ENCODE assay signal across 29 cellular contexts in genomic region chr3:89656388-89656787, GRCh38.
"Had no signal": no experiment of that assay in that cellular context is flagged by ENCODE, and none has a peak within 500 bp of the region (broad histone marks: within the 10 kb centered on the region; RNA-seq: fewer than 3 reads in every experiment).

No MANE protein-coding gene starts in this region.

- H3K4me3 ChIP-seq: adrenal gland, ascending aorta, body of pancreas, breast epithelium, cardiac muscle cell had no signal

- H3K27ac ChIP-seq: adrenal gland, ascending aorta, body of pancreas, brain microvascular endothelial cell, breast epithelium, cardiac muscle cell had no signal

- H3K9me3 ChIP-seq: adrenal gland, body of pancreas, breast epithelium had no signal

- DNase-seq: activated effector memory CD4-positive, alpha-beta T cell treated with anti-CD3 and anti-CD28 coated beads, Interleukin-2, amount 50 U/mL, for 16 hours; activated effector memory CD4-positive, alpha-beta T cell treated with Interleukin-2 at 50 U/mL for 16 hours; activated gamma-delta T cell; activated gamma-delta T cell treated with Interleukin-2 at 50 U/mL for 16 hours; activated naive CD4-positive, alpha-beta T cell; activated naive CD4-positive, alpha-beta T cell treated with anti-CD3 and anti-CD28 coated beads for 36 hours; activated naive CD4-positive, alpha-beta T cell treated with anti-CD3 and anti-CD28 coated beads, Interleukin-2, amount 10 ng/mL, durations not matched to agents 7 days and 5 days; activated naive CD4-positive, alpha-beta T cell treated with anti-CD3 and anti-CD28 coated beads, Interleukin-2, amount 50 U/mL, for 16 hours; activated naive CD4-positive, alpha-beta T cell treated with Interleukin-2 at 50 U/mL for 16 hours; activated naive CD8-positive, alpha-beta T cell treated with anti-CD3 and anti-CD28 coated beads for 36 hours; activated naive CD8-positive, alpha-beta T cell treated with anti-CD3 and anti-CD28 coated beads, Interleukin-2, amount 10 ng/mL, durations not matched to agents 7 days and 5 days; activated naive CD8-positive, alpha-beta T cell treated with anti-CD3 and anti-CD28 coated beads, Interleukin-2, amount 50 U/mL, for 24 hours; activated T-cell treated with anti-CD3 and anti-CD28 coated beads, Interleukin-2, amount 50 U/mL, for 24 hours; activated T-cell treated with anti-CD3 and anti-CD28 coated beads, Interleukin-2, amount 50 U/mL, for 4 hours; activated T-cell treated with anti-CD3 and anti-CD28 coated beads, Interleukin-2, amount 50 U/mL, for 48 hours; activated T-cell treated with anti-CD3 and anti-CD28 coated beads, Interleukin-2, amount 50 U/mL, for 72 hours; adrenal gland; amniotic stem cell; amygdala; anterior cingulate cortex; aorta; body of pancreas; brain microvascular endothelial cell; caudate nucleus; central memory CD4-positive, alpha-beta T cell; cerebellar nuclear complex had no signal

- H3K4me1 ChIP-seq: adrenal gland, ascending aorta, body of pancreas, breast epithelium had no signal

- H3K36me3 ChIP-seq: adrenal gland, ascending aorta, brain microvascular endothelial cell, breast epithelium, cardiac muscle cell had no signal
